15 cellular contexts compared by ENCODE assay signal in genomic region chr2:74887445-74887951, GRCh38. TPM values are rescaled to one million over a fixed set of nuclear protein-coding genes. Genes with fewer than 3 reads are reported as not detected.
DNase-seq lines count a peak whose midpoint lies in the region; ATAC-seq and TF ChIP-seq lines count a peak whose summit lies in the region.
"Had no signal": no experiment of that assay in that cellular context is flagged by ENCODE, and none has a peak within 500 bp of the region (broad histone marks: within the 10 kb centered on the region; RNA-seq: fewer than 3 reads in every experiment).

No MANE protein-coding gene starts in this region.

- H3K27ac ChIP-seq in PC-3 (ENCODE audit: low read length) = peak overlapping the region; percentile 96
- peak overlapping the region; percentile 55 for H3K27ac ChIP-seq in trophoblast cell (ENCODE audit: low read depth, low read length)
- H3K27ac ChIP-seq in body of pancreas = no peak overlapping the region
- H3K27ac ChIP-seq: cardiac muscle cell had no signal

- no peak overlapping the region for H4K91ac ChIP-seq in trophoblast cell (ENCODE audit: low read depth, low read length)

- no peak overlapping the region for H2BK12ac ChIP-seq in trophoblast cell (ENCODE audit: low read length)

- no peak overlapping the region for H4K8ac ChIP-seq in trophoblast cell (ENCODE audit: low read depth, low read length)

- ATAC-seq in PC-3 (peak; percentile 67), body of pancreas (no peak), WTC11 (no peak)
- ATAC-seq: T-helper 17 cell had no signal

- CTCF ChIA-PET in PC-3 (lab: Charles Lee) (no interaction called here), WTC11 (lab: Charles Lee) (interaction anchor here (1.0 kb wide), 4 partner anchors 21 to 197 kb away, joined by 3 to 4 read pairs (median 4); no protein-coding TSS in a partner anchor)

- H3K4ac ChIP-seq in trophoblast cell (ENCODE audit: low read depth, low read length) = no peak overlapping the region

- no peak overlapping the region for H3K27ac Mint-ChIP-seq in WTC11
- H3K27ac Mint-ChIP-seq: activated T-helper 2 cell treated with anti-CD3 and anti-CD28 coated beads, Interferon-gamma antibody, Interleukin-2, Interleukin-4, amounts not matched to agents 10 μg/mL and 5 μg/mL and 100 μg/mL, durations not matched to agents 14 hours and 24 hours and 36 hours had no signal

- no peak overlapping the region for H3K18ac ChIP-seq in trophoblast cell (ENCODE audit: low read length)

- H4K12ac ChIP-seq in trophoblast cell (ENCODE audit: low read depth, low read length) = no peak overlapping the region

- H3K9me3 ChIP-seq in PC-3 (ENCODE audit: low read length) (no peaks in the 10 kb centered on the region), trophoblast cell (ENCODE audit: insufficient read depth, low read depth, low read length) (no peaks in the 10 kb centered on the region), body of pancreas (no peaks in the 10 kb centered on the region)

- BruUV-seq in PC-3 (replicated peaks; lab: Mats Ljungman, UMichigan) = no TSS peak

- no peak overlapping the region for H3K23ac ChIP-seq in trophoblast cell (ENCODE audit: low read length)

- peaks cover 44% of the 10 kb centered on the region for H3K4me1 ChIP-seq in PC-3 (ENCODE audit: insufficient read depth, low read length)
- peaks cover 0 to 9% of the 10 kb centered on the region in 2 experiments for H3K4me1 ChIP-seq in trophoblast cell (ENCODE audit: control insufficient read depth in 1 of 2, insufficient read depth in 2 of 2, low read length in 2 of 2)
- H3K4me1 ChIP-seq in body of pancreas = no peaks in the 10 kb centered on the region

- no CpG with 5 or more reads among the region's 7 CpGs for WGBS in trophoblast cell (ENCODE audit: extremely low coverage, insufficient coverage, insufficient read length)
- 64 to 72% methylated on average over 7 of the region's 7 CpGs for WGBS in body of pancreas, 2 donors

- no peak overlapping the region for H2AK5ac ChIP-seq in trophoblast cell (ENCODE audit: low read length)

- no peak overlapping the region for H3K4me3 Mint-ChIP-seq in WTC11
- H3K4me3 Mint-ChIP-seq: activated CD4-positive, alpha-beta T cell treated with anti-CD3 and anti-CD28 coated beads, Interleukin-2, amount 10 ng/mL, durations not matched to agents 24 days and 14 days; T-helper 17 cell had no signal

- H3K4me2 ChIP-seq in PC-3 (ENCODE audit: low read length) = peak overlapping the region; percentile 58
- H3K4me2 ChIP-seq in trophoblast cell (ENCODE audit: low read length) = no peak overlapping the region

- no peak overlapping the region for H3K14ac ChIP-seq in trophoblast cell (ENCODE audit: low read length)

- no peaks in the 10 kb centered on the region for H3K27me3 Mint-ChIP-seq in WTC11 (ENCODE audit: low read depth)
- H3K27me3 Mint-ChIP-seq: activated CD4-positive, alpha-beta T cell treated with anti-CD3 and anti-CD28 coated beads, Interleukin-2, amount 10 ng/mL, durations not matched to agents 24 days and 14 days; T-helper 17 cell had no signal

- no peaks in the 10 kb centered on the region for H3K4me1 Mint-ChIP-seq in WTC11

- H3F3A ChIP-seq in PC-3 (ENCODE audit: low read length, unreplicated experiment) = peaks cover 12% of the 10 kb centered on the region

- H3K36me3 Mint-ChIP-seq in WTC11 = peaks cover 97% of the 10 kb centered on the region

- DNase-seq in EL (peak; percentile 79), PC-3 (peak; percentile 69), dedifferentiated amniotic fluid mesenchymal stem cell (ENCODE audit: extremely low spot score) (peak; percentile 48), trophoblast cell (peak; percentile 44 to 70), NCI-H1436 treated with DMSO at 0.1 percent for 48 hours (lab: John Stamatoyannopoulos, UW) (no peak), HuH-7 (ENCODE audit: low spot score) (no peak), body of pancreas (no peak), WTC11 (ENCODE audit: low spot score) (no peak)
- DNase-seq: activated CD4-positive, alpha-beta T cell treated with anti-CD3 and anti-CD28 coated beads, Interleukin-2, amount 10 ng/mL, durations not matched to agents 24 days and 14 days; COR-L47; NCI-H446; small intestine; T-helper 17 cell had no signal

- intact Hi-C loops in PC-3 (cut with micrococcal nuclease) = no loop called here
- intact Hi-C loops in body of pancreas (cut with DNase I) = no loop called here

- POLR2A ChIA-PET in PC-3 (lab: Charles Lee; ENCODE audit: unreplicated experiment) (no interaction called here), WTC11 (lab: Charles Lee) (no interaction called here)

- no peaks in the 10 kb centered on the region for H3K27me3 ChIP-seq in PC-3 (ENCODE audit: low read length)
- H3K27me3 ChIP-seq in trophoblast cell (ENCODE audit: insufficient read depth, low read length) = no peaks in the 10 kb centered on the region
- H3K27me3 ChIP-seq in body of pancreas = no peaks in the 10 kb centered on the region
- H3K27me3 ChIP-seq: cardiac muscle cell had no signal

- no peak overlapping the region for H2BK120ac ChIP-seq in trophoblast cell (ENCODE audit: insufficient read depth, low read length, poor library complexity)

- no peaks in the 10 kb centered on the region for H3K79me1 ChIP-seq in trophoblast cell (ENCODE audit: low read length)

- H2BK5ac ChIP-seq in trophoblast cell (ENCODE audit: low read depth, low read length, poor library complexity) = no peak overlapping the region

- H3K4me3 ChIP-seq in PC-3 (ENCODE audit: low read length) (no peak overlapping the region), trophoblast cell (ENCODE audit: low read depth, low read length) (no peak overlapping the region), body of pancreas (no peak overlapping the region)
- H3K4me3 ChIP-seq: cardiac muscle cell had no signal

- H4K20me1 ChIP-seq in PC-3 (ENCODE audit: low read length) = no peaks in the 10 kb centered on the region

- H3K9me3 Mint-ChIP-seq in WTC11 = no peaks in the 10 kb centered on the region
- H3K9me3 Mint-ChIP-seq: activated CD4-positive, alpha-beta T cell treated with anti-CD3 and anti-CD28 coated beads, Interleukin-2, amount 10 ng/mL, durations not matched to agents 24 days and 14 days; activated T-helper 2 cell treated with anti-CD3 and anti-CD28 coated beads, Interferon-gamma antibody, Interleukin-2, Interleukin-4, amounts not matched to agents 10 μg/mL and 5 μg/mL and 100 μg/mL, durations not matched to agents 14 hours and 24 hours and 36 hours had no signal

- H3K36me3 ChIP-seq in PC-3 (ENCODE audit: low read depth, low read length) (peaks cover 65% of the 10 kb centered on the region), trophoblast cell (ENCODE audit: control insufficient read depth in 1 of 2, insufficient read depth in 2 of 2, low read length in 2 of 2) (peaks cover 22 to 32% of the 10 kb centered on the region in 2 experiments), body of pancreas (replicated peaks in 1 of 2; ENCODE audit: insufficient read depth in 1 of 2, low read depth in 2 of 2) (peaks cover 0 to 9% of the 10 kb centered on the region in 2 donors)

- no peaks in the 10 kb centered on the region for H3K9me2 ChIP-seq in PC-3 (replicated peaks; ENCODE audit: low read length)

- TF ChIP-seq CTCF in PC-3 (conservative IDR thresholded peaks at IDR 0.05; ENCODE audit: low read depth, low read length) (no peak), body of pancreas (IDR thresholded peaks at IDR 0.05) (no peak), WTC11 (IDR thresholded peaks at IDR 0.05) (no peak)

- H2AFZ ChIP-seq in PC-3 (ENCODE audit: low read length) (no peak overlapping the region), trophoblast cell (ENCODE audit: insufficient read depth, low read length, poor library complexity) (no peak overlapping the region)

- H3K9ac ChIP-seq in PC-3 (ENCODE audit: low read length) = peak overlapping the region; percentile 66
- H3K9ac ChIP-seq in trophoblast cell (ENCODE audit: low read length) = no peak overlapping the region

- TF ChIP-seq POLR2A in body of pancreas (IDR thresholded peaks at IDR 0.05) = no peak

- peaks cover 7% of the 10 kb centered on the region; the same call in 1 of the 2 replicates for H3K79me2 ChIP-seq in PC-3 (ENCODE audit: low read length)
- no peaks in the 10 kb centered on the region for H3K79me2 ChIP-seq in trophoblast cell (ENCODE audit: control insufficient read depth, insufficient read depth, low read length, poor library complexity)

TF ChIP-seq in WTC11, 78 proteins besides CTCF, POLR2A, EP300 and RAD21:
- no peak for TF ChIP-seq EMX1 (CRISPR knock-in tag; IDR thresholded peaks at IDR 0.05)
- TF ChIP-seq CREM (CRISPR knock-in tag; IDR thresholded peaks at IDR 0.05) = no peak
- TF ChIP-seq ZNF396 (CRISPR knock-in tag; IDR thresholded peaks at IDR 0.05; ENCODE audit: borderline replicate concordance) = no peak
- no peak for TF ChIP-seq E2F4 (CRISPR knock-in tag; IDR thresholded peaks at IDR 0.05; ENCODE audit: borderline replicate concordance, low read depth)
- TF ChIP-seq RORB (CRISPR knock-in tag; IDR thresholded peaks at IDR 0.05) = no peak

RNA-seq across cellular contexts. Expression of gene HK2, which starts 53.6 kb away (rescaled TPM):
- total RNA-seq in PC-3 (2014; rRNA removed) = 43.8 and 55.2 TPM in 2 replicates
- 24.5 and 24.8 TPM in 2 replicates for polyA plus RNA-seq in trophoblast cell (2013)
- total RNA-seq in body of pancreas = 1 to 10 TPM; 1.3 to 9.2 TPM
- 61.6 to 74.5 TPM (median 73.9 TPM) in 3 replicates for total RNA-seq in WTC11 (2021)

Comparison
In these comparisons a context has a peak if more than half of its experiments do, and no peak if none do; other contexts are left out.
1. DNase-seq: peak in EL (single experiment), PC-3 (single experiment), dedifferentiated amniotic fluid mesenchymal stem cell (single experiment) and trophoblast cell (2 of 2); none in NCI-H1436 treated with DMSO at 0.1 percent for 48 hours (single experiment), HuH-7 (single experiment), body of pancreas (0 of 4) and WTC11 (single experiment).
2. H3K27ac ChIP-seq: peak in PC-3 (single experiment) and trophoblast cell (single experiment); none in body of pancreas (0 of 4).